In genomic region chr9:109117856-109118801, GRCh38 we compare ENCODE assay signal across 8 cellular contexts. TPM values are rescaled to one million over a fixed set of nuclear protein-coding genes. Genes with fewer than 3 reads are reported as not detected.
DNase-seq lines count a peak whose midpoint lies in the region; ATAC-seq and TF ChIP-seq lines count a peak whose summit lies in the region.

No MANE protein-coding gene starts in this region.

- H3K4me1 ChIP-seq in DND-41 (ENCODE audit: insufficient read depth, low read length) (peaks cover 71% of the 10 kb centered on the region), esophagus muscularis mucosa (peaks cover 47 to 64% (median 63%) of the 10 kb centered on the region in 4 donors)

- peak overlapping the region; percentile 89 for H3K27ac Mint-ChIP-seq in activated CD8-positive, alpha-beta T cell treated with anti-CD3 and anti-CD28 coated beads, Interleukin-2, amount 10 ng/mL, durations not matched to agents 7 days and 5 days
- H3K27ac Mint-ChIP-seq in nephron progenitor cell: peak overlapping the region; percentile 87

- intact Hi-C loops in esophagus muscularis mucosa (cut with DNase I): loop anchor here (5.0 kb wide), 1 partner anchor 106 kb away; the partner anchor contains the start of gene CTNNAL1

- H3K79me2 ChIP-seq in DND-41 (ENCODE audit: insufficient read depth, low read length): peaks cover 65% of the 10 kb centered on the region

- H3K4me3 ChIP-seq in DND-41 (ENCODE audit: low read depth in 1 of 2, low read length in 2 of 2): peak overlapping the region; percentile 68 to 94
- peak overlapping the region; percentile 69 to 99 (median 90) for H3K4me3 ChIP-seq in esophagus muscularis mucosa

- H3K4me3 Mint-ChIP-seq in activated CD8-positive, alpha-beta T cell treated with anti-CD3 and anti-CD28 coated beads, Interleukin-2, amount 10 ng/mL, durations not matched to agents 7 days and 5 days: peak overlapping the region; percentile 94
- peak overlapping the region; percentile 96 for H3K4me3 Mint-ChIP-seq in nephron progenitor cell

- DNase-seq in DND-41 (peak; percentile 51), NCI-H446 treated with DMSO at 0.1 percent for 48 hours (lab: John Stamatoyannopoulos, UW) (peak; percentile 4), esophagus muscularis mucosa (ENCODE audit: extremely low spot score) (no peak), nephron progenitor cell (no peak), retina (no peak), G401 (ENCODE audit: low spot score) (no peak)
- peak; percentile 63 for DNase-seq in activated CD8-positive, alpha-beta T cell treated with anti-CD3 and anti-CD28 coated beads, Interleukin-2, amount 10 ng/mL, durations not matched to agents 7 days and 5 days

- CTCF ChIA-PET in activated CD8-positive, alpha-beta T cell treated with anti-CD3 and anti-CD28 coated beads, Interleukin-2, amount 10 ng/mL, durations not matched to agents 7 days and 5 days (lab: Charles Lee): interaction anchor here (0.7 to 3.9 kb wide), 6 partner anchors 8 to 66 kb away, joined by 3 to 21 read pairs (median 3); no protein-coding TSS in a partner anchor

- H3K27me3 ChIP-seq in DND-41 (ENCODE audit: insufficient read depth, low read length, poor library complexity) (no peaks in the 10 kb centered on the region), esophagus muscularis mucosa (no peaks in the 10 kb centered on the region)

- peaks cover 53% of the 10 kb centered on the region for H4K20me1 ChIP-seq in DND-41 (ENCODE audit: insufficient read depth, low read length)

- no peak overlapping the region for H2AFZ ChIP-seq in DND-41 (ENCODE audit: low read depth, low read length)

- H3K9ac ChIP-seq in DND-41 (ENCODE audit: low read depth, low read length): peak overlapping the region; percentile 92

- peaks cover 26% of the 10 kb centered on the region for H3K36me3 Mint-ChIP-seq in activated CD8-positive, alpha-beta T cell treated with anti-CD3 and anti-CD28 coated beads, Interleukin-2, amount 10 ng/mL, durations not matched to agents 7 days and 5 days (ENCODE audit: low read depth)
- peaks cover 28% of the 10 kb centered on the region for H3K36me3 Mint-ChIP-seq in nephron progenitor cell (ENCODE audit: low read depth)

- no peaks in the 10 kb centered on the region for H3K27me3 Mint-ChIP-seq in activated CD8-positive, alpha-beta T cell treated with anti-CD3 and anti-CD28 coated beads, Interleukin-2, amount 10 ng/mL, durations not matched to agents 7 days and 5 days (ENCODE audit: low read depth)
- no peaks in the 10 kb centered on the region for H3K27me3 Mint-ChIP-seq in nephron progenitor cell (ENCODE audit: low read depth, poor library complexity)

- ATAC-seq in DND-41 (ENCODE audit: insufficient read depth, low read depth) (peak; percentile 27), HG03108 (IDR thresholded peaks at IDR 0.05; ENCODE audit: unreplicated experiment) (no peak)
- ATAC-seq in activated CD8-positive, alpha-beta T cell treated with anti-CD3 and anti-CD28 coated beads, Interleukin-2, amount 10 ng/mL, durations not matched to agents 7 days and 5 days: peak; percentile 23

- in situ Hi-C loops in G401 (cut with HindIII; ENCODE audit: low sequenced_read_pairs): no loop called here

- no peak for TF ChIP-seq CTCF in DND-41 (IDR thresholded peaks at IDR 0.05; ENCODE audit: borderline replicate concordance, extremely low read depth, low read length, poor library complexity, severe bottlenecking)
- TF ChIP-seq CTCF in esophagus muscularis mucosa (IDR thresholded peaks at IDR 0.05): no peak
- TF ChIP-seq CTCF in nephron progenitor cell (IDR thresholded peaks at IDR 0.05): no peak

- no peak for TF ChIP-seq POLR2A in esophagus muscularis mucosa (IDR thresholded peaks at IDR 0.05; ENCODE audit: low read depth)

- TF ChIP-seq EP300 in esophagus muscularis mucosa (IDR thresholded peaks at IDR 0.05): no peak

- peaks cover 61% of the 10 kb centered on the region for H3K4me1 Mint-ChIP-seq in activated CD8-positive, alpha-beta T cell treated with anti-CD3 and anti-CD28 coated beads, Interleukin-2, amount 10 ng/mL, durations not matched to agents 7 days and 5 days (ENCODE audit: low read depth)
- peaks cover 60% of the 10 kb centered on the region for H3K4me1 Mint-ChIP-seq in nephron progenitor cell

- 36% methylated on average over 14 of the region's 14 CpGs for WGBS in esophagus muscularis mucosa

- H3K4me2 ChIP-seq in DND-41 (ENCODE audit: insufficient read depth, low read length): peak overlapping the region; percentile 98

- H3K27ac ChIP-seq in DND-41 (ENCODE audit: low read length): peak overlapping the region; percentile 89
- H3K27ac ChIP-seq in esophagus muscularis mucosa (replicated peaks in 1 of 4): peak overlapping the region; percentile 87 to 98 (median 94)

- H3K9me3 Mint-ChIP-seq in activated CD8-positive, alpha-beta T cell treated with anti-CD3 and anti-CD28 coated beads, Interleukin-2, amount 10 ng/mL, durations not matched to agents 7 days and 5 days (ENCODE audit: insufficient read depth): no peaks in the 10 kb centered on the region
- H3K9me3 Mint-ChIP-seq in nephron progenitor cell: no peaks in the 10 kb centered on the region

- H3K36me3 ChIP-seq in DND-41 (ENCODE audit: insufficient read depth, low read length) (peaks cover 24% of the 10 kb centered on the region), esophagus muscularis mucosa (no peaks in the 10 kb centered on the region)

- H3K9me3 ChIP-seq in DND-41 (ENCODE audit: insufficient read depth, low read length, severe bottlenecking): no peaks in the 10 kb centered on the region
- no peaks in the 10 kb centered on the region for H3K9me3 ChIP-seq in esophagus muscularis mucosa

- POLR2A ChIA-PET in activated CD8-positive, alpha-beta T cell treated with anti-CD3 and anti-CD28 coated beads, Interleukin-2, amount 10 ng/mL, durations not matched to agents 7 days and 5 days (lab: Charles Lee): interaction anchor here (0.7 to 3.6 kb wide), 8 partner anchors 8 to 58 kb away, joined by 3 to 24 read pairs (median 4); no protein-coding TSS in a partner anchor

RNA-seq across cellular contexts. Expression of gene TMEM245, which starts 1.6 kb away (rescaled TPM):
- 10 to 100 TPM; 27.4 to 30.2 TPM for total RNA-seq in activated CD8-positive, alpha-beta T cell treated with anti-CD3 and anti-CD28 coated beads, Interleukin-2, amount 10 ng/mL, durations not matched to agents 7 days and 5 days
- total RNA-seq in esophagus muscularis mucosa: 100 to 1,000 TPM; 109 to 192 (median 137) TPM
- 20.7 and 26.6 TPM in 2 replicates for total RNA-seq in G401 (2014; rRNA removed; shearing (Covaris generic))

RNA-seq across cellular contexts. Expression of gene FRRS1L, which starts 48.9 kb away (rescaled TPM):
- total RNA-seq in activated CD8-positive, alpha-beta T cell treated with anti-CD3 and anti-CD28 coated beads, Interleukin-2, amount 10 ng/mL, durations not matched to agents 7 days and 5 days: not detected
- total RNA-seq in esophagus muscularis mucosa: 1 to 10 TPM; 2.5 to 7.6 (median 5.3) TPM
- not detected in 2 replicates for total RNA-seq in G401 (2014; rRNA removed; shearing (Covaris generic))

Comparison
In these comparisons a context has a peak if more than half of its experiments do, and no peak if none do; other contexts are left out.
1. DNase-seq: peak in DND-41 (single experiment), NCI-H446 treated with DMSO at 0.1 percent for 48 hours (single experiment) and activated CD8-positive, alpha-beta T cell treated with anti-CD3 and anti-CD28 coated beads, Interleukin-2, amount 10 ng/mL, durations not matched to agents 7 days and 5 days (single experiment); none in esophagus muscularis mucosa (single experiment), nephron progenitor cell (single experiment), retina (single experiment) and G401 (single experiment).